In the genomic region with DNA sequence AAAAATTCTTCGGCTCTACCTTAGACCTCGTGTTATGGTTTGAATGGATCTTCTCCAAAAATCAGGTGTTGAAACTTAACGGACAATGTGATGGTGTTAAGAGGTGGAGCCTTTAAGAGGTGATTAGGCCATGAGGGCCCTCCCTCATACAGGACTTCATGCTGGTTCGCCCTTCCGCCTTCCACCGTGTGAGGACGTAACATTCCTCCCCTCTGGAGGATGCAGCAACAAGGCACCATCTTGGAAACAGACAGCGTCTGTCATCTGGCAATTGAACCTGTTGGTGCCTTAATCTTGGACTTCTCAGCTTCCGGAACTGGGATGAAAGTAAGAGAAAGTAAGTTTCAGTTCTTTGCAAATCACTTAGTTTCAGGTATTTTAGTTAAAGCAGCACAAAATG, we compare ENCODE assay signal across 20 cellular contexts.
"Had no signal": no experiment of that assay in that cellular context is flagged by ENCODE, and none has a peak within 500 bp of the region (broad histone marks: within the 10 kb centered on the region; RNA-seq: fewer than 3 reads in every experiment).

No MANE protein-coding gene starts in this region.

- H3K27ac ChIP-seq: coronary artery, heart left ventricle, parathyroid adenoma, prostate gland, right lobe of liver, tibial artery, upper lobe of left lung, uterus had no signal

- H3K27ac Mint-ChIP-seq: naive B cell; nephron; stimulated activated memory B cell treated with anti-CD40 and anti-IgM and Interleukin-4, amounts not matched to agents 10 μg/mL and 1 μg/mL and 100 μg/mL, for 72 hours; stimulated activated naive CD8-positive, alpha-beta T cell treated with anti-CD3 and anti-CD28 coated beads, Interleukin-15, Interleukin-2, amounts not matched to agents 100 ng/mL and 50 ng/mL, for 24 hours had no signal

- H3K79me2 ChIP-seq: parathyroid adenoma had no signal

- H3K9ac ChIP-seq: parathyroid adenoma had no signal

- ATAC-seq: heart left ventricle; left colon; left ventricle myocardium superior; right lobe of liver; stimulated activated memory B cell treated with anti-CD40 and anti-IgM and Interleukin-4, amounts not matched to agents 10 μg/mL and 1 μg/mL and 100 μg/mL, for 72 hours had no signal

- H3K36me3 ChIP-seq: heart left ventricle, prostate gland, right lobe of liver, tibial artery, upper lobe of left lung, uterus had no signal

- H3K36me3 Mint-ChIP-seq: naive B cell; stimulated activated memory B cell treated with anti-CD40 and anti-IgM and Interleukin-4, amounts not matched to agents 10 μg/mL and 1 μg/mL and 100 μg/mL, for 72 hours had no signal

- H3K9me3 Mint-ChIP-seq: nephron; stimulated activated memory B cell treated with anti-CD40 and anti-IgM and Interleukin-4, amounts not matched to agents 10 μg/mL and 1 μg/mL and 100 μg/mL, for 72 hours; stimulated activated naive CD8-positive, alpha-beta T cell treated with anti-CD3 and anti-CD28 coated beads, Interleukin-15, Interleukin-2, amounts not matched to agents 100 ng/mL and 50 ng/mL, for 24 hours had no signal

- H3K9me3 ChIP-seq: heart left ventricle, prostate gland, right lobe of liver, tibial artery, upper lobe of left lung, uterus had no signal

- DNase-seq: effector CD4-positive, alpha-beta T cell; heart left ventricle; hypothalamus; left colon; left ventricle myocardium superior; mesenchymal stem cell; naive B cell; retina; right lobe of liver; stimulated activated CD4-positive, alpha-beta T cell treated with anti-CD3 and anti-CD28 coated beads, Interleukin-4, amount 100 ng/mL, for 1 hour; upper lobe of left lung; uterus had no signal

- H3K4me3 ChIP-seq: coronary artery, heart left ventricle, lung, prostate gland, right lobe of liver, tibial artery, upper lobe of left lung, uterus had no signal

- H3K27me3 ChIP-seq: heart left ventricle, right lobe of liver, tibial artery, upper lobe of left lung, uterus had no signal

- H3K27me3 Mint-ChIP-seq: naive B cell had no signal

- H3K4me3 Mint-ChIP-seq: naive B cell; nephron; stimulated activated memory B cell treated with anti-CD40 and anti-IgM and Interleukin-4, amounts not matched to agents 10 μg/mL and 1 μg/mL and 100 μg/mL, for 72 hours; stimulated activated naive CD8-positive, alpha-beta T cell treated with anti-CD3 and anti-CD28 coated beads, Interleukin-15, Interleukin-2, amounts not matched to agents 100 ng/mL and 50 ng/mL, for 24 hours had no signal

- H3K4me1 ChIP-seq: parathyroid adenoma, prostate gland, right lobe of liver, upper lobe of left lung, uterus had no signal
